ENCODE assay signal across 9 cellular contexts in genomic region chr1:176691251-176692228, GRCh38.
DNase-seq lines count a peak whose midpoint lies in the region; ATAC-seq and TF ChIP-seq lines count a peak whose summit lies in the region.
"Had no signal": no experiment of that assay in that cellular context is flagged by ENCODE, and none has a peak within 500 bp of the region (broad histone marks: within the 10 kb centered on the region; RNA-seq: fewer than 3 reads in every experiment).

No MANE protein-coding gene starts in this region.

- no peak overlapping the region for H3K4me3 Mint-ChIP-seq in neural crest cell
- H3K4me3 Mint-ChIP-seq: naive thymus-derived CD8-positive, alpha-beta T cell had no signal

- intact Hi-C loops in esophagus squamous epithelium (cut with DNase I) = no loop called here

- no peak for TF ChIP-seq EP300 in suprapubic skin (IDR thresholded peaks at IDR 0.05)

- no peaks in the 10 kb centered on the region for H3K27me3 Mint-ChIP-seq in neural crest cell (ENCODE audit: low read depth)

- TF ChIP-seq POLR2A in GM18505 (IDR thresholded peaks at IDR 0.05; ENCODE audit: borderline replicate concordance, extremely low read depth, insufficient read depth, insufficient read length) (no peak), NB4 (IDR thresholded peaks at IDR 0.05; ENCODE audit: extremely low read depth, insufficient read length) (no peak), esophagus squamous epithelium (IDR thresholded peaks at IDR 0.05) (no peak), suprapubic skin (IDR thresholded peaks at IDR 0.05) (no peak)

- H3K27ac ChIP-seq in esophagus squamous epithelium (no peak overlapping the region), suprapubic skin (no peak overlapping the region)

- DNase-seq in AML-193 (lab: John Stamatoyannopoulos, UW) = peak; percentile 25 to 41
- peak; percentile 55 for DNase-seq in NB4 (ENCODE audit: low read depth)
- peak; percentile 44 for DNase-seq in RPMI7951 (ENCODE audit: low read depth)
- no peak for DNase-seq in esophagus squamous epithelium (lab: John Stamatoyannopoulos, UW)
- peak; percentile 10 for DNase-seq in neural crest cell (ENCODE audit: low read depth, low spot score)
- no peak for DNase-seq in suprapubic skin (ENCODE audit: low spot score in 2 of 2)

- H3K4me3 ChIP-seq in NB4 (ENCODE audit: low read depth, low read length) = no peak overlapping the region
- H3K4me3 ChIP-seq in esophagus squamous epithelium = no peak overlapping the region
- H3K4me3 ChIP-seq in suprapubic skin = no peak overlapping the region

- H3K27me3 ChIP-seq in esophagus squamous epithelium (no peaks in the 10 kb centered on the region), suprapubic skin (no peaks in the 10 kb centered on the region)

- no peaks in the 10 kb centered on the region for H3K4me1 Mint-ChIP-seq in neural crest cell
- H3K4me1 Mint-ChIP-seq: naive thymus-derived CD8-positive, alpha-beta T cell had no signal

- no peak overlapping the region for H3K27ac Mint-ChIP-seq in neural crest cell (ENCODE audit: unreplicated experiment)
- H3K27ac Mint-ChIP-seq: naive thymus-derived CD8-positive, alpha-beta T cell had no signal

- ATAC-seq in GM18505 (IDR thresholded peaks at IDR 0.05; ENCODE audit: unreplicated experiment) = peak; percentile 78
- ATAC-seq in HG02678 (IDR thresholded peaks at IDR 0.05; ENCODE audit: unreplicated experiment) = peak; percentile 94
- ATAC-seq: naive thymus-derived CD8-positive, alpha-beta T cell had no signal

- 53 to 54% methylated on average over 8 of the region's 8 CpGs for WGBS in esophagus squamous epithelium, 2 donors
- WGBS in suprapubic skin = 62% methylated on average over 8 of the region's 8 CpGs

- H3K36me3 ChIP-seq in esophagus squamous epithelium (no peaks in the 10 kb centered on the region), suprapubic skin (no peaks in the 10 kb centered on the region)

- peak; percentile 64 for TF ChIP-seq CTCF in NB4 (IDR thresholded peaks at IDR 0.05; ENCODE audit: low read depth, low read length)
- peak; percentile 5 to 47 (median 19) for TF ChIP-seq CTCF in esophagus squamous epithelium (IDR thresholded peaks at IDR 0.05)
- TF ChIP-seq CTCF in neural crest cell (conservative IDR thresholded peaks at IDR 0.05) = peak; percentile 80
- peak in 1 of 2 donors; percentile 40 for TF ChIP-seq CTCF in suprapubic skin (IDR thresholded peaks at IDR 0.05)

- H3K4me1 ChIP-seq in esophagus squamous epithelium = no peaks in the 10 kb centered on the region
- no peaks in the 10 kb centered on the region for H3K4me1 ChIP-seq in suprapubic skin

- H3K36me3 Mint-ChIP-seq in neural crest cell (ENCODE audit: low read depth) = no peaks in the 10 kb centered on the region
- H3K36me3 Mint-ChIP-seq: naive thymus-derived CD8-positive, alpha-beta T cell had no signal

- H3K9me3 Mint-ChIP-seq in neural crest cell = no peaks in the 10 kb centered on the region
- H3K9me3 Mint-ChIP-seq: naive thymus-derived CD8-positive, alpha-beta T cell had no signal

- H3K9me3 ChIP-seq in esophagus squamous epithelium (no peaks in the 10 kb centered on the region), suprapubic skin (no peaks in the 10 kb centered on the region)

Comparison
In these comparisons a context has a peak if more than half of its experiments do, and no peak if none do; other contexts are left out.
1. DNase-seq: peak in AML-193 (2 of 2), NB4 (single experiment), RPMI7951 (single experiment) and neural crest cell (single experiment); none in esophagus squamous epithelium (single experiment) and suprapubic skin (0 of 2).